In genomic region chr21:8205094-8205891, GRCh38 we compare ENCODE assay signal across 8 cellular contexts.
DNase-seq lines count a peak whose midpoint lies in the region; ATAC-seq, FAIRE-seq and TF ChIP-seq lines count a peak whose summit lies in the region.
"Not testable (repeated sequence)": the region's sequence is repeated elsewhere in the genome, so short reads cannot be mapped to it uniquely, and the experiment has no call there.

No MANE protein-coding gene starts in this region.

- H3K9me3 ChIP-seq in CD8-positive, alpha-beta T cell (ENCODE audit: low read length); HCT116 (ENCODE audit: control insufficient read depth in 1 of 2, insufficient read depth in 1 of 2, low read depth in 1 of 2, low read length in 2 of 2); HepG2 (ENCODE audit: low read length); upper lobe of right lung: not testable (repeated sequence)

- no CpG with 5 or more reads among the region's 111 CpGs for WGBS in HepG2 (ENCODE audit: low lambda C conversion rate)

- BruUV-seq in HCT116 (replicated peaks; lab: Mats Ljungman, UMichigan); HepG2 (replicated peaks; lab: Mats Ljungman, UMichigan): not testable (repeated sequence)

- H3K36me3 Mint-ChIP-seq in CD8-positive, alpha-beta T cell; T-cell; activated T-helper 17 cell treated with anti-CD3 and anti-CD28 coated beads, Interleukin-2, amount 50 U/mL, for 72 hours (ENCODE audit: low read depth): not testable (repeated sequence)

- H3K9me3 Mint-ChIP-seq in CD8-positive, alpha-beta T cell; T-cell; activated T-helper 17 cell treated with anti-CD3 and anti-CD28 coated beads, Interleukin-2, amount 50 U/mL, for 72 hours: not testable (repeated sequence)

- not testable (repeated sequence) for H3K4me1 Mint-ChIP-seq in CD8-positive, alpha-beta T cell (ENCODE audit: low read depth); T-cell; activated T-helper 17 cell treated with anti-CD3 and anti-CD28 coated beads, Interleukin-2, amount 50 U/mL, for 72 hours

- H3K4me3 ChIP-seq in CD8-positive, alpha-beta T cell (ENCODE audit: low read depth, low read length); HCT116 (replicated peaks in 1 of 2; ENCODE audit: low read depth in 1 of 2, low read length in 2 of 2); HepG2 (replicated peaks in 1 of 3; ENCODE audit: insufficient read depth in 1 of 3, low read depth in 2 of 3, low read length in 3 of 3); upper lobe of right lung: not testable (repeated sequence)

- intact Hi-C loops in CD8-positive, alpha-beta T cell (cut with DNase I, micrococcal nuclease); HCT116 (cut with micrococcal nuclease); Right ventricle myocardium inferior (cut with DNase I); HepG2 (cut with micrococcal nuclease; ENCODE audit: unreplicated experiment); upper lobe of right lung (cut with DNase I): not testable (repeated sequence)

- TF ChIP-seq RAD21 in HCT116 (IDR thresholded peaks at IDR 0.05; ENCODE audit: low read depth); HepG2 (CRISPR knock-in tag; IDR thresholded peaks at IDR 0.05): not testable (repeated sequence)

- not testable (repeated sequence) for H3K36me3 ChIP-seq in CD8-positive, alpha-beta T cell (ENCODE audit: insufficient read depth, low read length); HCT116 (ENCODE audit: control insufficient read depth in 1 of 2, insufficient read depth in 2 of 2, low read length in 2 of 2); HepG2 (replicated peaks in 1 of 2; ENCODE audit: control insufficient read depth in 1 of 2, insufficient read depth in 2 of 2, low read length in 2 of 2); upper lobe of right lung

- H3K79me2 ChIP-seq in HCT116 (ENCODE audit: insufficient read depth, low read length); HepG2 (ENCODE audit: insufficient read depth, low read length): not testable (repeated sequence)

- not testable (repeated sequence) for TF ChIP-seq EP300 in HepG2 (IDR thresholded peaks at IDR 0.05; ENCODE audit: low read depth in 2 of 2, low read length in 2 of 2); HepG2 (CRISPR knock-in tag; IDR thresholded peaks at IDR 0.05; ENCODE audit: borderline replicate concordance)

- POLR2A ChIA-PET in CD8-positive, alpha-beta T cell (lab: Charles Lee); HCT116 (lab: Charles Lee); T-cell (lab: Charles Lee); HepG2 (lab: Yijun Ruan, JAX): not testable (repeated sequence)

- not testable (repeated sequence) for H3K27me3 Mint-ChIP-seq in CD8-positive, alpha-beta T cell (ENCODE audit: low read depth); T-cell; activated T-helper 17 cell treated with anti-CD3 and anti-CD28 coated beads, Interleukin-2, amount 50 U/mL, for 72 hours

- H3K9me2 ChIP-seq in HCT116 (ENCODE audit: insufficient read depth) = not testable (repeated sequence)

- not testable (repeated sequence) for H3K4me1 ChIP-seq in CD8-positive, alpha-beta T cell (ENCODE audit: insufficient read depth, low read length); HCT116 (ENCODE audit: control insufficient read depth in 1 of 2, insufficient read depth in 2 of 2, low read length in 2 of 2); HepG2 (ENCODE audit: insufficient read depth, low read length); upper lobe of right lung

- H3K4me3 Mint-ChIP-seq in CD8-positive, alpha-beta T cell; T-cell; activated T-helper 17 cell treated with anti-CD3 and anti-CD28 coated beads, Interleukin-2, amount 50 U/mL, for 72 hours: not testable (repeated sequence)

- H3K27ac Mint-ChIP-seq in CD8-positive, alpha-beta T cell; T-cell; activated T-helper 17 cell treated with anti-CD3 and anti-CD28 coated beads, Interleukin-2, amount 50 U/mL, for 72 hours: not testable (repeated sequence)

- not testable (repeated sequence) for H3K27ac ChIP-seq in CD8-positive, alpha-beta T cell (ENCODE audit: low read depth, low read length); HCT116 (ENCODE audit: low read depth, low read length); HepG2 (ENCODE audit: extremely low read length, insufficient read depth, low read length); upper lobe of right lung

- not testable (repeated sequence) for H4K20me1 ChIP-seq in HCT116 (ENCODE audit: insufficient read depth); HepG2 (ENCODE audit: insufficient read depth, low read length)

- peak; percentile 72 for ATAC-seq in CD8-positive, alpha-beta T cell
- ATAC-seq in HCT116 = peak; percentile 100
- ATAC-seq in T-cell (replicated peaks in 1 of 4) = peak; percentile 97 to 98 (median 98)
- ATAC-seq in activated T-helper 17 cell treated with anti-CD3 and anti-CD28 coated beads, Interleukin-2, amount 50 U/mL, for 72 hours (replicated peaks) = peak; percentile 90
- peak; percentile 100 for ATAC-seq in Right ventricle myocardium inferior
- peak; percentile 100 for ATAC-seq in HepG2
- ATAC-seq in omental fat pad (ENCODE audit: low FRiP score) = peak; percentile 100
- peak; percentile 100 for ATAC-seq in upper lobe of right lung

- FAIRE-seq in HepG2 (lab: Jason Lieb, UNC) = not testable (repeated sequence)

- not testable (repeated sequence) for H3K4me2 ChIP-seq in HCT116 (ENCODE audit: low read length); HepG2 (ENCODE audit: low read depth, low read length)

- not testable (repeated sequence) for H3K9ac ChIP-seq in HCT116 (ENCODE audit: low read length); HepG2 (ENCODE audit: insufficient read depth, low read depth, low read length)

- CTCF ChIA-PET in CD8-positive, alpha-beta T cell (lab: Charles Lee); HCT116 (lab: Charles Lee); T-cell (lab: Charles Lee); HepG2 (lab: Yijun Ruan, JAX; ENCODE audit: low intra/inter-chr PET ratio, low total read pairs): not testable (repeated sequence)

- H3K27me3 ChIP-seq in CD8-positive, alpha-beta T cell (ENCODE audit: insufficient read depth, low read length); HCT116 (ENCODE audit: insufficient read depth, low read length); HepG2 (ENCODE audit: control insufficient read depth in 1 of 2, insufficient read depth in 2 of 2, low read length in 2 of 2); upper lobe of right lung: not testable (repeated sequence)

- TF ChIP-seq CTCF in CD8-positive, alpha-beta T cell (IDR thresholded peaks at IDR 0.05); HCT116 (IDR thresholded peaks at IDR 0.05 in 2 of 3, conservative IDR thresholded peaks at IDR 0.05 in 1 of 3; ENCODE audit: borderline replicate concordance in 1 of 3, insufficient read depth in 1 of 3, low read depth in 2 of 3, low read length in 2 of 3); HepG2 (CRISPR knock-in tag; IDR thresholded peaks at IDR 0.05); omental fat pad (IDR thresholded peaks at IDR 0.05); upper lobe of right lung (IDR thresholded peaks at IDR 0.05): not testable (repeated sequence)

- RAD21 ChIA-PET in HCT116 (lab: Charles Lee; ENCODE audit: low non-redundant PET in 1 of 2, low total read pairs in 2 of 2, uncharacterized antibody in 2 of 2, unreplicated experiment in 2 of 2) = not testable (repeated sequence)

- H2AFZ ChIP-seq in HCT116 (ENCODE audit: low read depth, low read length, poor library complexity, severe bottlenecking); HepG2 (ENCODE audit: low read length): not testable (repeated sequence)

- TF ChIP-seq POLR2A in HCT116 (IDR thresholded peaks at IDR 0.05; ENCODE audit: borderline replicate concordance, extremely low read depth, insufficient read depth, insufficient read length); HepG2 (IDR thresholded peaks at IDR 0.05; ENCODE audit: insufficient read depth in 1 of 2, low read depth in 2 of 2, low read length in 2 of 2): not testable (repeated sequence)

- in situ Hi-C loops in HepG2 (cut with HindIII; ENCODE audit: extremely low pct_ligation_motif_present, low pct_unique_long_range_greater_than_20kb) = not testable (repeated sequence)

- DNase-seq in CD8-positive, alpha-beta T cell; HCT116 (ENCODE audit: low read depth, low spot score); T-cell; Right ventricle myocardium inferior (ENCODE audit: missing footprints); HepG2 (ENCODE audit: low spot score); omental fat pad (ENCODE audit: low spot score); upper lobe of right lung: not testable (repeated sequence)
